ENCODE assay signal across 1 cellular context in the genomic region with DNA sequence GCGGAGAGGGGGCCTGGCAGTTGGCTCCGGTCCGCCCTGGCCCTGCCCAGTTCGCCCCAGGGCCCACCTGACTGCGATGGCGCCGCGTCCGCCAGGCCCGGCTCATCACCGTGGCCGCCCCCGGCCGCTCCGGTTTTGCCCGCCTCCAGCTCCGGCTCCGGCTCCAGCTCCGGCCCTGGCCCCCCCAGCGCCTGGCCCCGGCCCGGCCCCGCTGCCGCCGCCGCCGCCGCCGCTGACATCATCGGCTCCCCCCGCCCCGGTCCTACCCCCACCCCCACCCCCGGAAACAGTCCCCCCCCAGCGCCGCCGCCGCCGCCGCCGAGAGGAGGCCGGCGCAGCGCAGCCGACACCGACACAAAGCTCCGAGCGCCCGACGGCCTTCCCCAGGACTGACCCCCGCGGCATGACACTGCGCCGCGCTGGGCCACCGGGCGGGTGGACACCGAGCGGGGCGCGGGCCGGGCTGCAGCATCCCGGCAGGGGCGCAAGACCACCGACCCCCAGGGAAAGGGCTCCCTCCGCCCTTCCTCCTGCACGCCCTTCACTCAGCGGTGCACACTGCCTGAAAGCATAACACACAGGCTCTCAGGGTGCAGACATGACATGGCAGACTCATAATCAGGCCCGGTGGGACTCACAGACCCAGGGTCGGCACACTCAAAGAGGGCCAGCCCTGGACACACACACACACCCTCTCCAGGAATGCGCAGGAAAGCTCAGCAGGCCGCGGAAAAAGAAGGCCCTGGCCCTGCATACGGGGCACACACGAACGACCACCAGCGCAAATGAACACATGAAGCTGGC.
TF ChIP-seq lines count a peak whose summit lies in the region.

A gene with protein sequence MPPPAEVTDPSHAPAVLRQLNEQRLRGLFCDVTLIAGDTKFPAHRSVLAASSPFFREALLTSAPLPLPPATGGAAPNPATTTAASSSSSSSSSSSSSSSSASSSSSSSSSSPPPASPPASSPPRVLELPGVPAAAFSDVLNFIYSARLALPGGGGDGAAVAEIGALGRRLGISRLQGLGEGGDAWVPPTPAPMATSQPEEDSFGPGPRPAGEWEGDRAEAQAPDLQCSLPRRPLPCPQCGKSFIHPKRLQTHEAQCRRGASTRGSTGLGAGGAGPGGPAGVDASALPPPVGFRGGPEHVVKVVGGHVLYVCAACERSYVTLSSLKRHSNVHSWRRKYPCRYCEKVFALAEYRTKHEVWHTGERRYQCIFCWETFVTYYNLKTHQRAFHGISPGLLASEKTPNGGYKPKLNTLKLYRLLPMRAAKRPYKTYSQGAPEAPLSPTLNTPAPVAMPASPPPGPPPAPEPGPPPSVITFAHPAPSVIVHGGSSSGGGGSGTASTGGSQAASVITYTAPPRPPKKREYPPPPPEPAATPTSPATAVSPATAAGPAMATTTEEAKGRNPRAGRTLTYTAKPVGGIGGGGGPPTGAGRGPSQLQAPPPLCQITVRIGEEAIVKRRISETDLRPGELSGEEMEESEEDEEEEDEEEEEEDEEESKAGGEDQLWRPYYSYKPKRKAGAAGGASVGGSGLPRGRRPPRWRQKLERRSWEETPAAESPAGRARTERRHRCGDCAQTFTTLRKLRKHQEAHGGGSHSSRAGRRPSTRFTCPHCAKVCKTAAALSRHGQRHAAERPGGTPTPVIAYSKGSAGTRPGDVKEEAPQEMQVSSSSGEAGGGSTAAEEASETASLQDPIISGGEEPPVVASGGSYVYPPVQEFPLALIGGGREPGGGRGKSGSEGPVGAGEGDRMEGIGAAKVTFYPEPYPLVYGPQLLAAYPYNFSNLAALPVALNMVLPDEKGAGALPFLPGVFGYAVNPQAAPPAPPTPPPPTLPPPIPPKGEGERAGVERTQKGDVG (minus strand): TSS at position 243 of the 804 bp plus-strand sequence. CDS start 12,830 bp downstream, outside the sequence.

TF ChIP-seq in liver, 16 proteins besides CTCF, POLR2A, EP300 and RAD21 (continued from another document):
- TF ChIP-seq, protein P1, sequence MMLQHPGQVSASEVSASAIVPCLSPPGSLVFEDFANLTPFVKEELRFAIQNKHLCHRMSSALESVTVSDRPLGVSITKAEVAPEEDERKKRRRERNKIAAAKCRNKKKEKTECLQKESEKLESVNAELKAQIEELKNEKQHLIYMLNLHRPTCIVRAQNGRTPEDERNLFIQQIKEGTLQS (IDR thresholded peaks at IDR 0.05): no peak
- TF ChIP-seq YY1 (IDR thresholded peaks at IDR 0.05) (no peak), FOXA1 (IDR thresholded peaks at IDR 0.05) (no peak), RXRA (IDR thresholded peaks at IDR 0.05) (no peak), HNF4G (IDR thresholded peaks at IDR 0.05) (no peak), FOXA2 (IDR thresholded peaks at IDR 0.05) (no peak)
TF ChIP-seq in liver: peak in this region for 0.
